ENCODE assay signal across 10 cellular contexts in the genomic region with DNA sequence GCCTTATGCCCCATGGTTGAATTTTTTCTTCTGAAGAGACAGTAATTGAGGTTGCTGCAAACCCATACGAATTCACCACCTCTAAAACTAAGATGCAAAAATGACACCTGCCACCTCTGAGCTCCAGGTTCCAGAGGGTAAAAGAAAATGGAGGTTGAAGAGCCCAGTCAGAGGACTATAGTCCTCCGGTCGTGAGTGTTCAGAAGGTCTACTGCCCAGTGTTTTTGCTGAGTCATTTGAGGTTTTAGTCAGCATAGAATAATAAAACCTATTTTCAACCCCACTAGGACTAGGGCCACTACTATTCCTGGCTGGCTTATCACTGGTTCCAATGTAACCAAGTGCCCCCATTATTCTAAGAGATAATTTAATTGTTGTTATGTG. TPM values are rescaled to one million over a fixed set of nuclear protein-coding genes. Genes with fewer than 3 reads are reported as not detected.
A peak's percentile ranks its signal among the peaks of the same experiment; 100 is the strongest.
DNase-seq lines count a peak whose midpoint lies in the region; ATAC-seq and TF ChIP-seq lines count a peak whose summit lies in the region.
"Had no signal": no experiment of that assay in that cellular context is flagged by ENCODE, and none has a peak within 500 bp of the region (broad histone marks: within the 10 kb centered on the region; RNA-seq: fewer than 3 reads in every experiment).

No MANE protein-coding gene starts in this region.

- H3K36me3 ChIP-seq in mucosa of descending colon (ENCODE audit: low read depth), result no peaks in the 10 kb centered on the region
- H3K36me3 ChIP-seq in adrenal gland (replicated peaks in 1 of 2), result no peaks in the 10 kb centered on the region
- H3K36me3 ChIP-seq: right atrium auricular region, SJCRH30 had no signal

- intact Hi-C loops in mucosa of descending colon (cut with DNase I, micrococcal nuclease), result no loop called here
- intact Hi-C loops in adrenal gland (cut with DNase I), result loop anchor here in 1 of 2 donors (5.0 kb wide), 2 partner anchors 41 to 226 kb away; a partner anchor contains a TSS

- H3K4me1 ChIP-seq in mucosa of descending colon (ENCODE audit: low read depth), result peaks cover 8% of the 10 kb centered on the region
- peaks cover 0 to 7% of the 10 kb centered on the region in 2 donors for H3K4me1 ChIP-seq in adrenal gland (replicated peaks in 1 of 2)
- H3K4me1 ChIP-seq: SJCRH30 had no signal

- H3K4me3 ChIP-seq in mucosa of descending colon, result no peak overlapping the region
- no peak overlapping the region for H3K4me3 ChIP-seq in adrenal gland
- H3K4me3 ChIP-seq: right atrium auricular region, SJCRH30 had no signal

- no peaks in the 10 kb centered on the region for H3K27me3 ChIP-seq in adrenal gland
- H3K27me3 ChIP-seq: right atrium auricular region, SJCRH30 had no signal

- no peaks in the 10 kb centered on the region for H3K9me3 ChIP-seq in mucosa of descending colon
- H3K9me3 ChIP-seq in adrenal gland (replicated peaks in 1 of 3), result no peaks in the 10 kb centered on the region
- H3K9me3 ChIP-seq: right atrium auricular region, SJCRH30 had no signal

- no peak for TF ChIP-seq CTCF in mucosa of descending colon (IDR thresholded peaks at IDR 0.05)
- TF ChIP-seq CTCF in adrenal gland (IDR thresholded peaks at IDR 0.05), result no peak

- DNase-seq in SW480 (ENCODE audit: low spot score) (peak; percentile 78), mucosa of descending colon (no peak), NCI-H226 (no peak), adrenal gland (no peak)
- DNase-seq in activated CD8-positive, alpha-beta memory T cell treated with anti-CD3 and anti-CD28 coated beads, Interleukin-2, amount 50 U/mL, for 48 hours, result no peak

- no peak overlapping the region for H3K27ac ChIP-seq in adrenal gland
- H3K27ac ChIP-seq: right atrium auricular region, SJCRH30 had no signal

- 35 to 64% (median 47%) methylated on average over 3 of the region's 3 CpGs for WGBS in adrenal gland, 4 donors

- ATAC-seq in GM18907 (IDR thresholded peaks at IDR 0.05; ENCODE audit: unreplicated experiment) (peak; percentile 34), HG02885 (IDR thresholded peaks at IDR 0.05; ENCODE audit: poor library complexity, unreplicated experiment) (peak; percentile 41), mucosa of descending colon (peak; percentile 57), HG03571 (IDR thresholded peaks at IDR 0.05; ENCODE audit: unreplicated experiment) (no peak)

- TF ChIP-seq POLR2A in adrenal gland (IDR thresholded peaks at IDR 0.05), result no peak

RNA-seq across cellular contexts. Expression of a gene that starts 12.9 kb away (rescaled TPM):
- total RNA-seq in mucosa of descending colon (10 to 100 TPM in 2 of 3 donors, 1 to 10 TPM in 1; 6.4 to 12.7 (median 10.1) TPM), adrenal gland (1 to 10 TPM in 3 of 8 donors, under 1 TPM in 3, not detected in 2; 0.26 to 2.5 (median 0.85) TPM)
- polyA plus RNA-seq in adrenal gland, result 1 to 10 TPM in 2 of 3 donors, under 1 TPM in 1; 0.51 to 3.1 (median 2.3) TPM
- total RNA-seq: SJCRH30 had no signal

RNA-seq across cellular contexts. Expression of a gene that starts 14.5 kb away (rescaled TPM):
- total RNA-seq in mucosa of descending colon, result 1 to 10 TPM; 5.9 to 8.6 (median 6.1) TPM
- total RNA-seq in adrenal gland, result 1 to 10 TPM in 7 of 8 donors, not detected in 1; 1.5 to 8.4 (median 4.7) TPM
- polyA plus RNA-seq in adrenal gland, result 1 to 10 TPM; 3.0 to 9.0 (median 3.4) TPM
- total RNA-seq: SJCRH30 had no signal
